ENCODE assay signal across 8 cellular contexts in the genomic region with DNA sequence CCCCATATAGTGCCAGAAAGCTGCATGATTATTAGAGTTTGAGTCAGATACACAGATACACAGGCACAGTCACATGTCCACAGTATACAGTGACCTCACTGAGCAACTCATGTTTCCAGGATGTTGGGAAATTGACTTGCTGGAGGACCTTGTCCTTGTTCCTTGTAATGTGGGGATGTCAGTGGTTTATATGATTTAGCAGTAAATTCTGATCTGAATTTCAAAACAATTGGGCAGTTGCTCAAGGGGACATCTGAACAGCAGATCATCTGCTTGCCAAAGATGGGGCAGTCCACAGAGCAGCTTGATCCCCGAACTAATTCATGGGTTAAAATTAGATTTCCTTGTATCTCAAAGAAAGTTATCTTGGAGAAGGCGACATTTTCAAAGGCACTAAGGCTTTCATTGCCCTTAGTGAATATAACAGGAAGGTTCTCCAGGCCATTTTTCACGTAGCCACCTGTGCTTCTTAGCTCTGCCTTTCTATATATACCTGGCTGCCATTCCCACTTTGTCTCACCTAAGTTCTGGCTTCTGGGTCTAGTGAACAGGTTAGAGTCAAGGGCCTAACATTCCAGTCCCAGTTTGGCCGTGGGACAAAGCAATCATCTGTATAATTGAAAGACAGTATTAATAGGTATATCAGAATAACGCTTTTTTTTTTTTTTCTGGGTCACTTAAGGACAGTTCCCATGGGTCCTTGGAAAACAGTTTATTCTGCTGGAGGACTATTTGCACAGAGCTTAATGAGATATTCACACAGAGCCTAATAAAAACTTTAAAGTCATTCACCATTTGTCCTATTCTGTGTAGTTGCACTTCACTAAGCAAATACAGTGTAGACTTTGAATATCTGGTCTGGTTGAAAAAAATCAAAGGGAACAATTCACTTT.
DNase-seq lines count a peak whose midpoint lies in the region; ATAC-seq and TF ChIP-seq lines count a peak whose summit lies in the region.

No MANE protein-coding gene starts in this region.

- no peaks in the 10 kb centered on the region for H3K27me3 ChIP-seq in right cardiac atrium (ENCODE audit: control insufficient read depth, insufficient read depth)
- H3K27me3 ChIP-seq in thoracic aorta (replicated peaks; ENCODE audit: insufficient read depth): no peaks in the 10 kb centered on the region

- 46% methylated on average over 5 of the region's 5 CpGs for WGBS in right cardiac atrium

- ATAC-seq in right cardiac atrium: peak; percentile 91 to 95
- peak; percentile 92 for ATAC-seq in thoracic aorta (ENCODE audit: insufficient number of reproducible peaks, low FRiP score, low read depth)

- H3K4me1 ChIP-seq in right cardiac atrium (ENCODE audit: control insufficient read depth, insufficient read depth, low read length) (no peaks in the 10 kb centered on the region), thoracic aorta (ENCODE audit: control insufficient read depth in 1 of 2, low read depth in 2 of 2) (peaks cover 12 to 15% of the 10 kb centered on the region in 2 donors)

- H3K27ac ChIP-seq in right cardiac atrium (ENCODE audit: low read length) (peak overlapping the region; percentile 89), thoracic aorta (peak overlapping the region; percentile 21 to 76)

- H3K36me3 ChIP-seq in thoracic aorta: no peaks in the 10 kb centered on the region

- peak; percentile 85 for DNase-seq in HT1080 (ENCODE audit: low read depth)
- peak; percentile 36 for DNase-seq in T1000 (lab: John Stamatoyannopoulos, UW)
- DNase-seq in right cardiac atrium: no peak
- DNase-seq in thoracic aorta (ENCODE audit: low spot score): peak; percentile 31
- no peak for DNase-seq in head of caudate nucleus
- no peak for DNase-seq in inferior parietal cortex (ENCODE audit: extremely low spot score)
- DNase-seq in NCI-H82 treated with DMSO at 0.1 percent for 48 hours (lab: John Stamatoyannopoulos, UW; ENCODE audit: unreplicated experiment): no peak
- DNase-seq in GM19238 (ENCODE audit: insufficient read length, low spot score): no peak

- H3K4me3 ChIP-seq in right cardiac atrium (ENCODE audit: low read length) (no peak overlapping the region), thoracic aorta (no peak overlapping the region)

- H3K9me3 ChIP-seq in right cardiac atrium (ENCODE audit: control insufficient read depth, low read length) (no peaks in the 10 kb centered on the region), thoracic aorta (no peaks in the 10 kb centered on the region)

- intact Hi-C loops in right cardiac atrium (cut with DNase I) (no loop called here), head of caudate nucleus (cut with DNase I) (no loop called here)

- no peak for TF ChIP-seq CTCF in thoracic aorta (IDR thresholded peaks at IDR 0.05)

Comparison
In these comparisons a context has a peak if more than half of its experiments do, and no peak if none do; other contexts are left out.
1. DNase-seq: peak in HT1080 (single experiment), T1000 (single experiment) and thoracic aorta (single experiment); none in right cardiac atrium (0 of 3), head of caudate nucleus (0 of 42), inferior parietal cortex (single experiment), NCI-H82 treated with DMSO at 0.1 percent for 48 hours (single experiment) and GM19238 (single experiment).